ENCODE assay signal across 19 cellular contexts in genomic region chr7:44326261-44327125, GRCh38. TPM values are rescaled to one million over a fixed set of nuclear protein-coding genes. Genes with fewer than 3 reads are reported as not detected.
DNase-seq lines count a peak whose midpoint lies in the region; ATAC-seq and TF ChIP-seq lines count a peak whose summit lies in the region.
"Had no signal": no experiment of that assay in that cellular context is flagged by ENCODE, and none has a peak within 500 bp of the region (broad histone marks: within the 10 kb centered on the region; RNA-seq: fewer than 3 reads in every experiment).

No MANE protein-coding gene starts in this region.

- H3K4me2 ChIP-seq in neuronal stem cell (ENCODE audit: insufficient read depth, low read length, poor library complexity, severe bottlenecking), result no peak overlapping the region

- no peak overlapping the region for H3K4me3 Mint-ChIP-seq in activated CD8-positive, alpha-beta T cell treated with anti-CD3 and anti-CD28 coated beads, Interleukin-2, amount 10 ng/mL, durations not matched to agents 7 days and 5 days

- H3K9me3 ChIP-seq in neuronal stem cell (replicated peaks in 1 of 2; ENCODE audit: control insufficient read depth in 2 of 2, insufficient read depth in 1 of 2, low read depth in 1 of 2, low read length in 2 of 2) (peaks cover 0 to 2% of the 10 kb centered on the region in 2 donors), tibial nerve (no peaks in the 10 kb centered on the region)
- H3K9me3 ChIP-seq: ascending aorta, ovary, thyroid gland had no signal

- no peak overlapping the region for H4K8ac ChIP-seq in neuronal stem cell (ENCODE audit: low read depth, low read length)

- H2BK5ac ChIP-seq in neuronal stem cell (ENCODE audit: low read length), result no peak overlapping the region

- H3K14ac ChIP-seq in neuronal stem cell (ENCODE audit: low read length), result no peak overlapping the region

- no peak overlapping the region for H3K18ac ChIP-seq in neuronal stem cell (ENCODE audit: low read length)

- H3K27ac Mint-ChIP-seq in activated CD8-positive, alpha-beta T cell treated with anti-CD3 and anti-CD28 coated beads, Interleukin-2, amount 10 ng/mL, durations not matched to agents 7 days and 5 days, result no peak overlapping the region
- H3K27ac Mint-ChIP-seq: CD4-positive, alpha-beta T cell had no signal

- no peak overlapping the region for H2AFZ ChIP-seq in neuronal stem cell (ENCODE audit: low read length)

- CTCF ChIA-PET in activated CD8-positive, alpha-beta T cell treated with anti-CD3 and anti-CD28 coated beads, Interleukin-2, amount 10 ng/mL, durations not matched to agents 7 days and 5 days (lab: Charles Lee), result no interaction called here

- no peak for TF ChIP-seq POLR2A in tibial nerve (IDR thresholded peaks at IDR 0.05)

- peak overlapping the region; percentile 37 for H3K9ac ChIP-seq in neuronal stem cell (ENCODE audit: low read depth, low read length, poor library complexity)

- DNase-seq in SKM-1 (lab: John Stamatoyannopoulos, UW; ENCODE audit: unreplicated experiment) (peak; percentile 25), SKM-1 treated with dmso at 0.1 percent for 144 hours (lab: John Stamatoyannopoulos, UW; ENCODE audit: unreplicated experiment) (no peak), H4 (ENCODE audit: low spot score) (peak; percentile 16), cerebellar cortex (ENCODE audit: low spot score) (peak; percentile 29), neuronal stem cell (ENCODE audit: low spot score) (no peak), tibial nerve (ENCODE audit: low spot score in 2 of 2) (no peak)
- DNase-seq in activated CD8-positive, alpha-beta T cell treated with anti-CD3 and anti-CD28 coated beads, Interleukin-2, amount 10 ng/mL, durations not matched to agents 7 days and 5 days, result no peak
- DNase-seq: activated CD8-positive, alpha-beta memory T cell treated with anti-CD3 and anti-CD28 coated beads for 24 hours; activated gamma-delta T cell treated with Interleukin-2 at 50 U/mL for 16 hours; CD4-positive, alpha-beta T cell; dorsolateral prefrontal cortex; kidney; NCI-H1417 treated with DMSO at 0.1 percent for 48 hours; ovary; stimulated activated CD4-positive, alpha-beta T cell treated with anti-CD3 and anti-CD28 coated beads, Interleukin-4, amount 100 ng/mL, for 24 hours had no signal

- no peak for ATAC-seq in activated CD4-positive, CD25-positive, alpha-beta regulatory T cell treated with anti-CD3 and anti-CD28 coated beads, Interleukin-2, amount 50 U/mL, for 24 hours
- ATAC-seq in activated CD8-positive, alpha-beta T cell treated with anti-CD3 and anti-CD28 coated beads, Interleukin-2, amount 10 ng/mL, durations not matched to agents 7 days and 5 days, result no peak

- H3K27me3 Mint-ChIP-seq in activated CD8-positive, alpha-beta T cell treated with anti-CD3 and anti-CD28 coated beads, Interleukin-2, amount 10 ng/mL, durations not matched to agents 7 days and 5 days (ENCODE audit: low read depth), result peaks cover 39% of the 10 kb centered on the region

- no peak overlapping the region for H3K4ac ChIP-seq in neuronal stem cell (ENCODE audit: low read length)

- no CpG with 5 or more reads among the region's 12 CpGs for WGBS in neuronal stem cell (ENCODE audit: extremely low coverage in 2 of 2, insufficient read length in 2 of 2, insufficient replicate concordance in 1 of 2), 2 donors
- WGBS in tibial nerve, 2 donors, result 55 to 56% methylated on average over 8 to 12 of the region's 12 CpGs

- no peaks in the 10 kb centered on the region for H3K36me3 ChIP-seq in neuronal stem cell (replicated peaks in 1 of 2; ENCODE audit: control insufficient read depth in 2 of 2, insufficient read depth in 2 of 2, low read length in 2 of 2)
- no peaks in the 10 kb centered on the region for H3K36me3 ChIP-seq in tibial nerve
- H3K36me3 ChIP-seq: ascending aorta, ovary, thyroid gland had no signal

- no peak overlapping the region for H2BK15ac ChIP-seq in neuronal stem cell (ENCODE audit: low read length)

- peaks cover 6% of the 10 kb centered on the region for H3K4me1 Mint-ChIP-seq in activated CD8-positive, alpha-beta T cell treated with anti-CD3 and anti-CD28 coated beads, Interleukin-2, amount 10 ng/mL, durations not matched to agents 7 days and 5 days (ENCODE audit: low read depth)

- no peak overlapping the region for H2BK12ac ChIP-seq in neuronal stem cell (ENCODE audit: low read length)

- peaks cover 2% of the 10 kb centered on the region for H3K79me1 ChIP-seq in neuronal stem cell (ENCODE audit: low read depth, low read length)

- H3K4me3 ChIP-seq in neuronal stem cell (ENCODE audit: low read length in 2 of 2) (no peak overlapping the region), tibial nerve (no peak overlapping the region)
- H3K4me3 ChIP-seq: ovary had no signal

- H2BK120ac ChIP-seq in neuronal stem cell (ENCODE audit: low read depth, low read length), result no peak overlapping the region

- no peak for TF ChIP-seq CTCF in tibial nerve (IDR thresholded peaks at IDR 0.05)

- POLR2A ChIA-PET in activated CD8-positive, alpha-beta T cell treated with anti-CD3 and anti-CD28 coated beads, Interleukin-2, amount 10 ng/mL, durations not matched to agents 7 days and 5 days (lab: Charles Lee), result no interaction called here

- no peak overlapping the region for H4K91ac ChIP-seq in neuronal stem cell (ENCODE audit: low read depth, low read length, poor library complexity)

- H2AK5ac ChIP-seq in neuronal stem cell (ENCODE audit: low read depth, low read length), result peak overlapping the region; percentile 86

- H3K4me1 ChIP-seq in neuronal stem cell (ENCODE audit: control insufficient read depth in 2 of 2, insufficient read depth in 1 of 2, low read depth in 1 of 2, low read length in 2 of 2) (no peaks in the 10 kb centered on the region), tibial nerve (peaks cover 0 to 14% (median 0%) of the 10 kb centered on the region in 4 donors)

- H3K9me3 Mint-ChIP-seq in activated CD8-positive, alpha-beta T cell treated with anti-CD3 and anti-CD28 coated beads, Interleukin-2, amount 10 ng/mL, durations not matched to agents 7 days and 5 days (ENCODE audit: insufficient read depth), result no peaks in the 10 kb centered on the region
- H3K9me3 Mint-ChIP-seq: CD4-positive, alpha-beta T cell had no signal

- TF ChIP-seq EP300 in tibial nerve (IDR thresholded peaks at IDR 0.05), result no peak

- H3K36me3 Mint-ChIP-seq in activated CD8-positive, alpha-beta T cell treated with anti-CD3 and anti-CD28 coated beads, Interleukin-2, amount 10 ng/mL, durations not matched to agents 7 days and 5 days (ENCODE audit: low read depth), result no peaks in the 10 kb centered on the region

- H3K27ac ChIP-seq in neuronal stem cell (replicated peaks; ENCODE audit: low read length), result no peak overlapping the region
- H3K27ac ChIP-seq in tibial nerve, result peak overlapping the region in 1 of 4 donors; percentile 56
- H3K27ac ChIP-seq: ascending aorta, ovary, thyroid gland had no signal

- peak overlapping the region; percentile 35 for H3K23ac ChIP-seq in neuronal stem cell (ENCODE audit: low read depth, low read length, poor library complexity)

- peaks cover 9 to 66% (median 52%) of the 10 kb centered on the region in 3 experiments for H3K27me3 ChIP-seq in neuronal stem cell (ENCODE audit: control insufficient read depth in 3 of 3, insufficient read depth in 3 of 3, low read depth in 1 of 3, low read length in 3 of 3)
- H3K27me3 ChIP-seq in tibial nerve, result peaks cover 0 to 29% of the 10 kb centered on the region in 2 donors
- H3K27me3 ChIP-seq: ascending aorta, ovary, thyroid gland had no signal

RNA-seq across cellular contexts. Expression of gene CAMK2B, which starts 1.1 kb away (rescaled TPM):
- total RNA-seq in H4 (2014; rRNA removed; shearing (Covaris generic)), result 0.06 TPM in 1 of 2 replicates, not detected in the other
- 0.79 TPM for polyA plus RNA-seq in neuronal stem cell (2013, experiment 1 of 2)
- polyA plus RNA-seq in neuronal stem cell (2013, experiment 2 of 2), result 0.65 TPM
- total RNA-seq in tibial nerve, result 10 to 100 TPM in 2 of 4 donors, 1 to 10 TPM in 2; 9.0 to 14.7 (median 10.9) TPM
- total RNA-seq in activated CD8-positive, alpha-beta T cell treated with anti-CD3 and anti-CD28 coated beads, Interleukin-2, amount 10 ng/mL, durations not matched to agents 7 days and 5 days, result not detected
- total RNA-seq: CD4-positive, alpha-beta T cell; mononuclear cell had no signal

Comparison
In these comparisons a context has a peak if more than half of its experiments do, and no peak if none do; other contexts are left out.
1. DNase-seq: peak in SKM-1 (single experiment), H4 (single experiment) and cerebellar cortex (single experiment); none in SKM-1 treated with dmso at 0.1 percent for 144 hours (single experiment), neuronal stem cell (single experiment), tibial nerve (0 of 2) and activated CD8-positive, alpha-beta T cell treated with anti-CD3 and anti-CD28 coated beads, Interleukin-2, amount 10 ng/mL, durations not matched to agents 7 days and 5 days (single experiment).